17 cellular contexts compared by ENCODE assay signal in genomic region chr18:40382191-40382590, GRCh38.
DNase-seq lines count a peak whose midpoint lies in the region; TF ChIP-seq lines count a peak whose summit lies in the region.
"Had no signal": no experiment of that assay in that cellular context is flagged by ENCODE, and none has a peak within 500 bp of the region (broad histone marks: within the 10 kb centered on the region; RNA-seq: fewer than 3 reads in every experiment).

No MANE protein-coding gene starts in this region.

- H3K79me2 ChIP-seq in PC-9 (ENCODE audit: low read depth): no peaks in the 10 kb centered on the region

- H4K20me1 ChIP-seq in PC-9 (ENCODE audit: insufficient read depth): no peaks in the 10 kb centered on the region

- no peak overlapping the region for H2AFZ ChIP-seq in PC-9
- H2AFZ ChIP-seq: GM23338 had no signal

- H3K36me3 ChIP-seq in PC-9 (ENCODE audit: low read depth) (no peaks in the 10 kb centered on the region), right atrium auricular region (no peaks in the 10 kb centered on the region)

- intact Hi-C loops in PC-9 (cut with micrococcal nuclease; ENCODE audit: unreplicated experiment): no loop called here

- peak; percentile 32 for DNase-seq in AG08395 (ENCODE audit: low spot score)
- DNase-seq in GM04504 (ENCODE audit: low read depth): peak; percentile 38
- DNase-seq in amniotic epithelial cell (ENCODE audit: low read depth): peak; percentile 28
- peak; percentile 16 to 57 for DNase-seq in foreskin fibroblast
- DNase-seq in PC-9: no peak
- DNase-seq in occipital lobe (lab: John Stamatoyannopoulos, UW): no peak
- no peak for DNase-seq in activated T-cell treated with anti-CD3 and anti-CD28 coated beads, Interleukin-2, amount 50 U/mL, for 1 hour
- DNase-seq in right atrium auricular region (ENCODE audit: low spot score): no peak
- DNase-seq: C1 segment of cervical spinal cord; Caco-2; CD8-positive, alpha-beta T cell; DMS153; DND-41; GDM1; H9 had no signal

- CTCF ChIA-PET in PC-9 (lab: Charles Lee): no interaction called here

- H3K27me3 ChIP-seq in PC-9 (ENCODE audit: insufficient read depth, low read depth) (no peaks in the 10 kb centered on the region), right atrium auricular region (no peaks in the 10 kb centered on the region)

- H3K9me3 ChIP-seq in PC-9 (ENCODE audit: insufficient read depth, low read depth) (no peaks in the 10 kb centered on the region), right atrium auricular region (no peaks in the 10 kb centered on the region)
- H3K9me3 ChIP-seq: Caco-2 had no signal

- H3K27ac ChIP-seq in PC-9: no peak overlapping the region
- no peak overlapping the region for H3K27ac ChIP-seq in right atrium auricular region
- H3K27ac ChIP-seq: 22Rv1 had no signal

- no peaks in the 10 kb centered on the region for H3K9me2 ChIP-seq in PC-9 (ENCODE audit: insufficient read depth)

- no peak overlapping the region for H3K4me2 ChIP-seq in PC-9
- H3K4me2 ChIP-seq: GM23338 had no signal

- no peaks in the 10 kb centered on the region for H3K4me1 ChIP-seq in PC-9 (replicated peaks; ENCODE audit: insufficient read depth)
- H3K4me1 ChIP-seq in right atrium auricular region: no peaks in the 10 kb centered on the region
- H3K4me1 ChIP-seq: Caco-2 had no signal

- H3F3A ChIP-seq in PC-9 (ENCODE audit: insufficient read depth, low read depth): no peaks in the 10 kb centered on the region

- H3K4me3 ChIP-seq in foreskin fibroblast (ENCODE audit: low read depth in 1 of 2, low read length in 2 of 2): no peak overlapping the region
- no peak overlapping the region for H3K4me3 ChIP-seq in PC-9
- H3K4me3 ChIP-seq in right atrium auricular region: no peak overlapping the region
- H3K4me3 ChIP-seq: GM23338 had no signal

- BruUV-seq in PC-9 (replicated peaks; lab: Mats Ljungman, UMichigan): no TSS peak

- TF ChIP-seq CTCF in foreskin fibroblast (IDR thresholded peaks at IDR 0.05; ENCODE audit: low read depth, low read length): no peak
- TF ChIP-seq CTCF in PC-9 (conservative IDR thresholded peaks at IDR 0.05): no peak
- no peak for TF ChIP-seq CTCF in right atrium auricular region (IDR thresholded peaks at IDR 0.05)

- POLR2A ChIA-PET in PC-9 (lab: Charles Lee; ENCODE audit: unreplicated experiment): no interaction called here

Comparison
In these comparisons a context has a peak if more than half of its experiments do, and no peak if none do; other contexts are left out.
1. DNase-seq: peak in AG08395 (single experiment), GM04504 (single experiment), amniotic epithelial cell (single experiment) and foreskin fibroblast (2 of 2); none in PC-9 (0 of 2), occipital lobe (single experiment), activated T-cell treated with anti-CD3 and anti-CD28 coated beads, Interleukin-2, amount 50 U/mL, for 1 hour (single experiment) and right atrium auricular region (single experiment).